20 cellular contexts compared by ENCODE assay signal in the genomic region with DNA sequence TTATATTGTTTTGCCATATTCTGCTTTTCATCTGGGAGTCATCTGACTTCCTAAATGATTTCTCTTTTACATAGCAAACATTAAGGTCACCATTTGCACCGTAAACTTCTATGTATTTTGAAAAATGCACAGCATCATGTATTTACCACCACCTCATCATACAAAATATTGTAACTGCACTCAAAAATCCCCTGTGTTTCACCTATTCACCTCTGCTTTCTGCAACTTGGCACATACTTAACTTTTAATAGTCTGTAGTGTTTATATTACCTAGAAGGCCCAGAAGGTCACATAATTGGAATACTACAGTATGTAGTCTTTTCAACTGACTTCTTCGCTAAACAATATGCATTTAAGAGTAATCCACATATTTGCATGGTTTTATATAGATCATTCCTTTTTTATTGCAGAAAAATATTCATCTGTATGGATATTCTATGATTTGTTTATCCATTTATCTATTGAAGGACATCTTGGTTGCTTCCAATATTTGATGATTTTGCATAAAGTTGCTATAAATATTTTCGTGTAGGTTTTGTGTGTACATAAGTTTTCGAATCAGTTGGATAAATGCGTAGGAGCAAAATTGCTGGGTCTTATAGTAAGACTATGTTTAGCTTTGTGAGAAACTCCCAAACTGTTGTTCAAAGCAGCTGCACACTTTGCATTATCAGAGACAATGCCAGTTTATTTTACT.
"Had no signal": no experiment of that assay in that cellular context is flagged by ENCODE, and none has a peak within 500 bp of the region (broad histone marks: within the 10 kb centered on the region; RNA-seq: fewer than 3 reads in every experiment).

No MANE protein-coding gene starts in this region.

- H3K9me3 ChIP-seq: SJCRH30 had no signal

- H3K4me1 ChIP-seq: Peyer's patch, SJCRH30 had no signal

- H3K4me2 ChIP-seq: KMS-11, PC-9 had no signal

- H3K27ac ChIP-seq: HL-60, KMS-11, PC-9, Peyer's patch, SJCRH30 had no signal

- DNase-seq: Kasumi-1; MM.1S; NCI-H1092 treated with DMSO at 0.1 percent for 48 hours; NCI-H1436; NCI-H1694; NCI-H187 treated with DMSO at 0.1 percent for 48 hours; NCI-H2029 treated with DMSO at 0.1 percent for 48 hours; NCI-H2171 treated with DMSO at 0.1 percent for 48 hours; NCI-H524; NCI-H774; NK-92 treated with Interleukin-12 subunit alpha and Interleukin-12 subunit beta, amount 100 ng/mL, for 24 hours; PC-9; Peyer's patch; SHP77 treated with DMSO at 0.1 percent for 48 hours; SJCRH30 had no signal

- FAIRE-seq: HTR-8/SVneo had no signal

- H3K4me3 ChIP-seq: PC-9, Peyer's patch, SJCRH30 had no signal

- ATAC-seq: Right ventricle myocardium inferior, SK-N-SH treated with all-trans-retinoic acid at 6 μM for 48 hours had no signal
